Comparison of ENCODE assay signal across 16 cellular contexts in the genomic region with DNA sequence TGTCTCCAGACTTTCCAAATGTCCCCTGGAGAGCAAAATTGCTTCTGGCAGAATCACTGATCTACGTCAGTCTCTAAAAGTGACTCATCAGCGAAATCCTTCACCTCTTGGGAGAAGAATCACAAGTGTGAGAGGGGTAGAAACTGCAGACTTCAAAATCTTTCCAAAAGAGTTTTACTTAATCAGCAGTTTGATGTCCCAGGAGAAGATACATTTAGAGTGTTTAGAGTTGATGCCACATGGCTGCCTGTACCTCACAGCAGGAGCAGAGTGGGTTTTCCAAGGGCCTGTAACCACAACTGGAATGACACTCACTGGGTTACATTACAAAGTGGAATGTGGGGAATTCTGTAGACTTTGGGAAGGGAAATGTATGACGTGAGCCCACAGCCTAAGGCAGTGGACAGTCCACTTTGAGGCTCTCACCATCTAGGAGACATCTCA. TPM values are rescaled to one million over a fixed set of nuclear protein-coding genes. Genes with fewer than 3 reads are reported as not detected.
DNase-seq lines count a peak whose midpoint lies in the region; ATAC-seq and TF ChIP-seq lines count a peak whose summit lies in the region.
"Had no signal": no experiment of that assay in that cellular context is flagged by ENCODE, and none has a peak within 500 bp of the region (broad histone marks: within the 10 kb centered on the region; RNA-seq: fewer than 3 reads in every experiment).

No MANE protein-coding gene starts in this region.

- no peak for TF ChIP-seq CTCF in endodermal cell (conservative IDR thresholded peaks at IDR 0.05)
- no peak for TF ChIP-seq CTCF in osteoblast (IDR thresholded peaks at IDR 0.05; ENCODE audit: extremely low read depth, low read depth, low read length)

- H3K9ac ChIP-seq in GM23248 (no peak overlapping the region), endodermal cell (ENCODE audit: extremely low read depth, low read length, poor library complexity, severe bottlenecking) (no peak overlapping the region)
- H3K9ac ChIP-seq: SK-N-SH had no signal

- peak; percentile 47 for DNase-seq in GM23248
- DNase-seq in OCI-M1 (lab: John Stamatoyannopoulos, UW) = peak; percentile 6
- DNase-seq in endodermal cell = peak; percentile 10
- DNase-seq in osteoblast (ENCODE audit: insufficient read length, low spot score, missing footprints) = peak; percentile 76
- DNase-seq in mucosa of gallbladder (ENCODE audit: low spot score) = no peak
- no peak for DNase-seq in HuH-7.5 (ENCODE audit: low spot score)
- DNase-seq in sciatic nerve (ENCODE audit: low spot score) = no peak
- DNase-seq: activated CD4-positive, alpha-beta T cell treated with anti-CD3 and anti-CD28 coated beads, Interleukin-2, amount 50 U/mL, for 4 hours; DMS79 treated with DMSO at 0.1 percent for 48 hours; left lung; SK-N-SH had no signal

- intact Hi-C loops in sciatic nerve (cut with DNase I) = no loop called here

- no peak for ATAC-seq in sciatic nerve
- ATAC-seq: activated T-helper 17 cell treated with anti-CD3 and anti-CD28 coated beads, Interleukin-2, amount 50 U/mL, for 72 hours; left lung; naive thymus-derived CD4-positive, alpha-beta T cell had no signal

- H3K4me1 ChIP-seq in GM23248 (ENCODE audit: insufficient read depth) = no peaks in the 10 kb centered on the region
- no peaks in the 10 kb centered on the region for H3K4me1 ChIP-seq in endodermal cell (ENCODE audit: control insufficient read depth, insufficient read depth, low read length)
- peaks cover 5% of the 10 kb centered on the region for H3K4me1 ChIP-seq in osteoblast (ENCODE audit: insufficient read depth, low read length)

- H3K27ac ChIP-seq in GM23248 (no peak overlapping the region), endodermal cell (ENCODE audit: low read depth, low read length) (no peak overlapping the region), osteoblast (ENCODE audit: low read depth, low read length) (no peak overlapping the region)
- H3K27ac ChIP-seq: coronary artery, left lung had no signal

- no peaks in the 10 kb centered on the region for H3K9me2 ChIP-seq in GM23248 (ENCODE audit: insufficient read depth)
- H3K9me2 ChIP-seq: SK-N-SH had no signal

- no peaks in the 10 kb centered on the region for H3K27me3 Mint-ChIP-seq in endodermal cell (ENCODE audit: insufficient read depth)
- H3K27me3 Mint-ChIP-seq: progenitor cell of endocrine pancreas had no signal

- H3K36me3 ChIP-seq in GM23248 (ENCODE audit: low read depth) = no peaks in the 10 kb centered on the region
- no peaks in the 10 kb centered on the region for H3K36me3 ChIP-seq in endodermal cell (ENCODE audit: control insufficient read depth, insufficient read depth, low read length)
- H3K36me3 ChIP-seq in osteoblast (ENCODE audit: insufficient read depth, low read length) = no peaks in the 10 kb centered on the region
- H3K36me3 ChIP-seq: left lung had no signal

- no peak overlapping the region for H3K4me3 ChIP-seq in GM23248
- no peak overlapping the region for H3K4me3 ChIP-seq in endodermal cell (ENCODE audit: low read length)
- H3K4me3 ChIP-seq in osteoblast (ENCODE audit: insufficient read depth, low read length) = no peak overlapping the region
- H3K4me3 ChIP-seq: coronary artery, left lung had no signal

- H3K4me2 ChIP-seq in GM23248 (ENCODE audit: unreplicated experiment) = no peak overlapping the region
- no peak overlapping the region for H3K4me2 ChIP-seq in osteoblast (ENCODE audit: insufficient read depth, low read length)
- H3K4me2 ChIP-seq: SK-N-SH had no signal

- H3F3A ChIP-seq in GM23248 (ENCODE audit: insufficient read depth) = no peaks in the 10 kb centered on the region

- H3K36me3 Mint-ChIP-seq in endodermal cell (ENCODE audit: low read depth) = peaks cover 1% of the 10 kb centered on the region
- H3K36me3 Mint-ChIP-seq: naive thymus-derived CD4-positive, alpha-beta T cell had no signal

- 7 to 9% methylated on average over 3 of the region's 3 CpGs for WGBS in GM23248 (ENCODE audit: low coverage in 1 of 2, low lambda C conversion rate in 2 of 2, missing lambda C conversion rate in 2 of 2), 2 experiments
- 43 to 49% methylated on average over 2 to 3 of the region's 3 CpGs for WGBS in endodermal cell (ENCODE audit: insufficient coverage in 1 of 2, insufficient read length in 1 of 2), 2 experiments

- H3K79me2 ChIP-seq in GM23248 (ENCODE audit: insufficient read depth) (no peaks in the 10 kb centered on the region), osteoblast (ENCODE audit: insufficient read depth, low read length) (no peaks in the 10 kb centered on the region)

- H3K27me3 ChIP-seq in GM23248 (replicated peaks; ENCODE audit: insufficient read depth) = no peaks in the 10 kb centered on the region; the same call in 1 of the 2 replicates
- H3K27me3 ChIP-seq in endodermal cell (ENCODE audit: control insufficient read depth, insufficient read depth, low read length, poor library complexity, severe bottlenecking) = no peaks in the 10 kb centered on the region
- no peaks in the 10 kb centered on the region for H3K27me3 ChIP-seq in osteoblast (ENCODE audit: insufficient read depth, low read length)

- H4K20me1 ChIP-seq in GM23248 (ENCODE audit: insufficient read depth) = no peaks in the 10 kb centered on the region
- H4K20me1 ChIP-seq in osteoblast (ENCODE audit: insufficient read depth, low read length) = no peaks in the 10 kb centered on the region

- H3K9me3 ChIP-seq in GM23248 (ENCODE audit: low read depth) (no peaks in the 10 kb centered on the region), endodermal cell (ENCODE audit: control insufficient read depth, low read length) (no peaks in the 10 kb centered on the region), osteoblast (ENCODE audit: low read depth, low read length) (no peaks in the 10 kb centered on the region)
- H3K9me3 ChIP-seq: left lung, SK-N-SH had no signal

- H2AFZ ChIP-seq in GM23248 = no peak overlapping the region
- H2AFZ ChIP-seq in osteoblast (ENCODE audit: low read length) = no peak overlapping the region

- no peak overlapping the region for H3K4me3 Mint-ChIP-seq in endodermal cell
- H3K4me3 Mint-ChIP-seq: activated T-helper 17 cell treated with anti-CD3 and anti-CD28 coated beads, Interleukin-2, amount 50 U/mL, for 72 hours; naive thymus-derived CD4-positive, alpha-beta T cell had no signal

- no peak overlapping the region for H3K27ac Mint-ChIP-seq in endodermal cell
- H3K27ac Mint-ChIP-seq: activated T-helper 17 cell treated with anti-CD3 and anti-CD28 coated beads, Interleukin-2, amount 50 U/mL, for 72 hours; progenitor cell of endocrine pancreas had no signal

- in situ Hi-C loops in GM23248 (cut with MboI) = no loop called here

- H3K9me3 Mint-ChIP-seq in endodermal cell = peaks cover 85% of the 10 kb centered on the region
- H3K9me3 Mint-ChIP-seq: activated T-helper 17 cell treated with anti-CD3 and anti-CD28 coated beads, Interleukin-2, amount 50 U/mL, for 72 hours had no signal

- H3K4me1 Mint-ChIP-seq in endodermal cell = no peaks in the 10 kb centered on the region
- H3K4me1 Mint-ChIP-seq: activated T-helper 17 cell treated with anti-CD3 and anti-CD28 coated beads, Interleukin-2, amount 50 U/mL, for 72 hours had no signal

RNA-seq across cellular contexts. Expression of a gene that starts 6.2 kb away (rescaled TPM):
- total RNA-seq in GM23248 (2014; rRNA removed; shearing (Covaris generic)) = not detected in 2 replicates
- polyA plus RNA-seq in GM23248 (2016; fragmentation: Nextera tagmentation; extraction: Ambion mirVana) = not detected in 2 replicates
- total RNA-seq in endodermal cell (not detected), osteoblast (not detected in 2 replicates), mucosa of gallbladder (1.2 TPM), sciatic nerve (0.22 TPM)
- not detected for polyA plus RNA-seq in endodermal cell (2013, experiment 1 of 2)
- polyA plus RNA-seq in endodermal cell (2013, experiment 2 of 2) = not detected
- total RNA-seq: activated T-helper 17 cell treated with anti-CD3 and anti-CD28 coated beads, Interleukin-2, amount 50 U/mL, for 72 hours; naive thymus-derived CD4-positive, alpha-beta T cell; progenitor cell of endocrine pancreas had no signal
- polyA plus RNA-seq: naive thymus-derived CD4-positive, alpha-beta T cell; SK-N-SH had no signal

RNA-seq across cellular contexts. Expression of a gene that starts 14.2 kb away (rescaled TPM):
- not detected in 2 replicates for total RNA-seq in GM23248 (2014; rRNA removed; shearing (Covaris generic))
- polyA plus RNA-seq in GM23248 (2016; fragmentation: Nextera tagmentation; extraction: Ambion mirVana) = not detected in 2 replicates
- total RNA-seq in endodermal cell (not detected), osteoblast (not detected in 2 replicates), mucosa of gallbladder (2.6 TPM), sciatic nerve (not detected)
- not detected for polyA plus RNA-seq in endodermal cell (2013, experiment 1 of 2)
- polyA plus RNA-seq in endodermal cell (2013, experiment 2 of 2) = not detected
- total RNA-seq: activated T-helper 17 cell treated with anti-CD3 and anti-CD28 coated beads, Interleukin-2, amount 50 U/mL, for 72 hours; naive thymus-derived CD4-positive, alpha-beta T cell; progenitor cell of endocrine pancreas had no signal
- polyA plus RNA-seq: naive thymus-derived CD4-positive, alpha-beta T cell; SK-N-SH had no signal

RNA-seq across cellular contexts. Expression of a gene that starts 53.1 kb away (rescaled TPM):
- not detected in 2 replicates for total RNA-seq in GM23248 (2014; rRNA removed; shearing (Covaris generic))
- not detected in 2 replicates for polyA plus RNA-seq in GM23248 (2016; fragmentation: Nextera tagmentation; extraction: Ambion mirVana)
- total RNA-seq in endodermal cell (not detected), osteoblast (not detected in 2 replicates), mucosa of gallbladder (61.6 TPM), sciatic nerve (1.1 TPM)
- polyA plus RNA-seq in endodermal cell (2013, experiment 1 of 2) = not detected
- not detected for polyA plus RNA-seq in endodermal cell (2013, experiment 2 of 2)
- total RNA-seq: activated T-helper 17 cell treated with anti-CD3 and anti-CD28 coated beads, Interleukin-2, amount 50 U/mL, for 72 hours; subcutaneous adipose tissue had no signal
- polyA plus RNA-seq: naive thymus-derived CD4-positive, alpha-beta T cell; SK-N-SH had no signal

Comparison
In these comparisons a context has a peak if more than half of its experiments do, and no peak if none do; other contexts are left out.
1. DNase-seq: peak in GM23248 (single experiment), OCI-M1 (single experiment), endodermal cell (single experiment) and osteoblast (single experiment); none in mucosa of gallbladder (single experiment), HuH-7.5 (single experiment) and sciatic nerve (single experiment).
2. RNA of a gene that starts 53.1 kb away (total RNA-seq): 61.6 TPM in mucosa of gallbladder (single experiment); 1.1 TPM in sciatic nerve (single experiment), not detected in GM23248, not detected in endodermal cell and not detected in osteoblast; every median in the first group is over 10 times any median in the second.